ENCODE assay signal across 12 cellular contexts in genomic region chr9:130051855-130052254, GRCh38. TPM values are rescaled to one million over a fixed set of nuclear protein-coding genes. Genes with fewer than 3 reads are reported as not detected.
DNase-seq lines count a peak whose midpoint lies in the region; ATAC-seq, FAIRE-seq and TF ChIP-seq lines count a peak whose summit lies in the region.
"Had no signal": no experiment of that assay in that cellular context is flagged by ENCODE, and none has a peak within 500 bp of the region (broad histone marks: within the 10 kb centered on the region; RNA-seq: fewer than 3 reads in every experiment).

No MANE protein-coding gene starts in this region.

- H3K36me3 Mint-ChIP-seq in progenitor cell of endocrine pancreas (ENCODE audit: insufficient read depth), result no peaks in the 10 kb centered on the region

- no peak overlapping the region for H3K27ac Mint-ChIP-seq in progenitor cell of endocrine pancreas

- H3K4me1 Mint-ChIP-seq in progenitor cell of endocrine pancreas (ENCODE audit: low read depth), result peaks cover 5% of the 10 kb centered on the region

- no peaks in the 10 kb centered on the region for H3K27me3 ChIP-seq in bronchial epithelial cell (ENCODE audit: control insufficient read depth, insufficient read depth, low read length)

- H3K4me3 ChIP-seq in GM12865 (ENCODE audit: low read depth, low read length) (peak overlapping the region; percentile 37), bronchial epithelial cell (ENCODE audit: low read depth, low read length) (no peak overlapping the region)
- H3K4me3 ChIP-seq: coronary artery had no signal

- FAIRE-seq in bronchial epithelial cell (lab: Jason Lieb, UNC), result no peak
- FAIRE-seq: RCC 7860 had no signal

- TF ChIP-seq CTCF in GM12865 (IDR thresholded peaks at IDR 0.05; ENCODE audit: insufficient read depth, low read depth, low read length, missing control alignments) (no peak), bronchial epithelial cell (IDR thresholded peaks at IDR 0.05; ENCODE audit: insufficient read depth, low read length, severe bottlenecking) (no peak), progenitor cell of endocrine pancreas (IDR thresholded peaks at IDR 0.05; ENCODE audit: unreplicated experiment) (no peak), GM10266 (IDR thresholded peaks at IDR 0.05; ENCODE audit: control insufficient read depth, insufficient read depth, low read depth, missing control alignments) (no peak)

- H3K4me3 Mint-ChIP-seq in progenitor cell of endocrine pancreas (ENCODE audit: low read depth), result peak overlapping the region; percentile 25

- ATAC-seq in left colon, result no peak

- H3K27me3 Mint-ChIP-seq in progenitor cell of endocrine pancreas, result no peaks in the 10 kb centered on the region

- H3K36me3 ChIP-seq in bronchial epithelial cell (ENCODE audit: control insufficient read depth, insufficient read depth, low read length), result no peaks in the 10 kb centered on the region

- intact Hi-C loops in left colon (cut with DNase I, micrococcal nuclease), result loop anchor here in 1 of 2 donors (10.0 kb wide), 1 partner anchor 167 kb away; no protein-coding TSS in a partner anchor

- no peaks in the 10 kb centered on the region for H3K9me3 Mint-ChIP-seq in progenitor cell of endocrine pancreas (ENCODE audit: low read depth)

- DNase-seq in GM12865 (ENCODE audit: low read depth), result peak; percentile 29
- peak; percentile 38 for DNase-seq in NCI-H1048 (lab: John Stamatoyannopoulos, UW)
- peak; percentile 85 for DNase-seq in bronchial epithelial cell (ENCODE audit: low read depth)
- DNase-seq in progenitor cell of endocrine pancreas (ENCODE audit: low spot score, unreplicated experiment), result no peak
- no peak for DNase-seq in NCI-H1417 treated with DMSO at 0.1 percent for 48 hours (lab: John Stamatoyannopoulos, UW)
- no peak for DNase-seq in GM10266 (ENCODE audit: extremely low spot score)
- no peak for DNase-seq in left colon
- DNase-seq: activated CD8-positive, alpha-beta memory T cell treated with anti-CD3 and anti-CD28 coated beads for 24 hours; NCI-H1105; occipital lobe had no signal

RNA-seq across cellular contexts. Expression of gene GPR107, which starts 1.9 kb away (rescaled TPM):
- 20.4 and 21.6 TPM in 2 replicates for total RNA-seq in bronchial epithelial cell
- total RNA-seq in progenitor cell of endocrine pancreas, result 46.7 and 48.7 TPM in 2 replicates
- 10 to 100 TPM; 44.6 to 48.6 TPM for total RNA-seq in left colon

RNA-seq across cellular contexts. Expression of gene FNBP1, which starts 8.9 kb away (rescaled TPM):
- total RNA-seq in bronchial epithelial cell (13.4 and 15.7 TPM in 2 replicates), progenitor cell of endocrine pancreas (38.9 and 44.1 TPM in 2 replicates), left colon (10 to 100 TPM; 27.2 to 53.0 TPM)

Comparison
In these comparisons a context has a peak if more than half of its experiments do, and no peak if none do; other contexts are left out.
1. DNase-seq: peak in GM12865 (single experiment), NCI-H1048 (single experiment) and bronchial epithelial cell (single experiment); none in progenitor cell of endocrine pancreas (single experiment), NCI-H1417 treated with DMSO at 0.1 percent for 48 hours (single experiment), GM10266 (single experiment) and left colon (0 of 2).